Comparison of ENCODE assay signal across 9 cellular contexts in the genomic region with DNA sequence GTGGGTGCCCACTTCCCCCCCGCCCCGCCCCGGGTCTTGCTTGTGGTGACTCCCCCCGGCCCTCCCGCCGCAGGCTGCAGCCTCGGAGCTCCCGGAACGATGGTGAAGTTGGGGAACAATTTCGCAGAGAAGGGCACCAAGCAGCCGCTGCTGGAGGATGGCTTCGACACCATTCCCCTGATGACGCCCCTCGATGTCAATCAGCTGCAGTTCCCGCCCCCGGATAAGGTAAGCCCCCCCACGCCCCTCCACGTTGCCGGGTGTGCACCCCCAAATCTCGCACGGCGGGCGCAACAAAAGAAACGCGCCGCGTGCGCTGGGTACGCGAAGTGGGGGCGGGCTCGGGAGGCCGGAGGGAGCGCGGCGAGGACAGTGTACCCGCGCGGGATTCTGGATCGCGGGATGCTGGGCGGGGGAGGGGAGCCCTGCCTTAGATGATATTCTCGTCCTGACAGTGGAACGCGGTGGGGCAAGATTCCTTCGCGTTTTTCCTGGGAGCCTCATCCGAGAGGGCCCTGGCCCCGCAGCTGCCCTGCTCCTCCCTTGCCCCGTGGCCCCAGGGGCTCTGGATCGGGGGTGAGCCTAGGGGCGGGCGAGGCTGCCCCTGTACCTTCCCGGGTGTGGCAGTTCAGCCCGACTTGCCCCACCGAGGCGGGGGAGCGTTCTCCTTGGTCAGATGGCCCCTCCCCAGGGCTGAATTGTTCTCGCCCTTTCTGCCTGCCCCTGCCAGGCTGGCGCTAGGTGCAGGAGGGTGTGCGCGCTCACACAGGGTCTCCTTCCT. TPM values are rescaled to one million over a fixed set of nuclear protein-coding genes. Genes with fewer than 3 reads are reported as not detected.
DNase-seq lines count a peak whose midpoint lies in the region; ATAC-seq and TF ChIP-seq lines count a peak whose summit lies in the region.
"Had no signal": no experiment of that assay in that cellular context is flagged by ENCODE, and none has a peak within 500 bp of the region (broad histone marks: within the 10 kb centered on the region; RNA-seq: fewer than 3 reads in every experiment).

No MANE protein-coding gene starts in this region.

- H3K4me1 Mint-ChIP-seq in CD4-positive, alpha-beta memory T cell: peaks cover 11 to 33% (median 19%) of the 10 kb centered on the region in 4 donors
- H3K4me1 Mint-ChIP-seq in neural crest cell: peaks cover 13% of the 10 kb centered on the region

- H3K36me3 ChIP-seq in CD4-positive, alpha-beta memory T cell (ENCODE audit: insufficient read depth, low read length): no peaks in the 10 kb centered on the region
- no peaks in the 10 kb centered on the region for H3K36me3 ChIP-seq in Loucy (ENCODE audit: insufficient read depth, low read length)
- H3K36me3 ChIP-seq: SJCRH30 had no signal

- peak overlapping the region; percentile 56 to 92 (median 82) for H3K4me3 Mint-ChIP-seq in CD4-positive, alpha-beta memory T cell
- H3K4me3 Mint-ChIP-seq in neural crest cell: peak overlapping the region; percentile 85

- POLR2A ChIA-PET in CD4-positive, alpha-beta memory T cell (lab: Charles Lee; ENCODE audit: partially characterized antibody): interaction anchor here (0.6 to 2.5 kb wide), 9 partner anchors 17 to 120 kb away, joined by 3 to 15 read pairs (median 5); no protein-coding TSS in a partner anchor

- DNase-seq in CD4-positive, alpha-beta memory T cell: peak in 1 of 5 donors; percentile 9
- DNase-seq in dorsolateral prefrontal cortex: peak in 3 of 10 donors; percentile 30 to 55 (median 44)
- no peak for DNase-seq in neural crest cell (ENCODE audit: low read depth, low spot score)
- DNase-seq in SHP77 treated with DMSO at 0.1 percent for 48 hours (lab: John Stamatoyannopoulos, UW): no peak
- DNase-seq in GOT3 (lab: John Stamatoyannopoulos, UW): no peak
- no peak for DNase-seq in NOMO-1 (lab: John Stamatoyannopoulos, UW; ENCODE audit: unreplicated experiment in 2 of 2)
- DNase-seq: SJCRH30 had no signal

- peak overlapping the region; percentile 81 for H3K4me2 ChIP-seq in Loucy (ENCODE audit: low read depth, low read length, poor library complexity, severe bottlenecking)

- no peak overlapping the region for H3K9ac ChIP-seq in Loucy (ENCODE audit: low read depth, low read length, poor library complexity, severe bottlenecking)

- H3K27me3 ChIP-seq in CD4-positive, alpha-beta memory T cell (ENCODE audit: insufficient read depth, low read length): no peaks in the 10 kb centered on the region
- H3K27me3 ChIP-seq in Loucy (ENCODE audit: insufficient read depth, low read length, poor library complexity, severe bottlenecking) (peaks cover 24% of the 10 kb centered on the region), dorsolateral prefrontal cortex (peaks cover 0 to 42% (median 15%) of the 10 kb centered on the region in 45 donors)

- no peak for ATAC-seq in GM19463 (IDR thresholded peaks at IDR 0.05; ENCODE audit: unreplicated experiment)

- no peaks in the 10 kb centered on the region for H3K9me3 ChIP-seq in CD4-positive, alpha-beta memory T cell (ENCODE audit: control insufficient read depth in 1 of 2, low read length in 2 of 2)
- H3K9me3 ChIP-seq in Loucy (ENCODE audit: insufficient read depth, low read depth, low read length): no peaks in the 10 kb centered on the region
- H3K9me3 ChIP-seq: SJCRH30 had no signal

- no peaks in the 10 kb centered on the region for H3K9me2 ChIP-seq in Loucy (replicated peaks; ENCODE audit: low read depth, low read length)

- peaks cover 7 to 21% of the 10 kb centered on the region in 2 donors for H3K36me3 Mint-ChIP-seq in CD4-positive, alpha-beta memory T cell
- H3K36me3 Mint-ChIP-seq in neural crest cell (ENCODE audit: low read depth): no peaks in the 10 kb centered on the region

- no peak for TF ChIP-seq CTCF in Loucy (conservative IDR thresholded peaks at IDR 0.05; ENCODE audit: low read length)
- TF ChIP-seq CTCF in dorsolateral prefrontal cortex (IDR thresholded peaks at IDR 0.05 in 54 of 56, conservative IDR thresholded peaks at IDR 0.05 in 2 of 56; ENCODE audit: low read depth in 1 of 56, partially characterized antibody in 56 of 56): no peak
- TF ChIP-seq CTCF in neural crest cell (conservative IDR thresholded peaks at IDR 0.05): no peak

- intact Hi-C loops in CD4-positive, alpha-beta memory T cell (cut with micrococcal nuclease): no loop called here
- intact Hi-C loops in dorsolateral prefrontal cortex (cut with DNase I): no loop called here

- H3F3A ChIP-seq in Loucy (ENCODE audit: low read depth): no peaks in the 10 kb centered on the region

- peak overlapping the region in 4 of 7 donors; percentile 31 to 69 (median 36) for H3K27ac Mint-ChIP-seq in CD4-positive, alpha-beta memory T cell
- no peak overlapping the region for H3K27ac Mint-ChIP-seq in neural crest cell (ENCODE audit: unreplicated experiment)

- H3K79me2 ChIP-seq in Loucy (ENCODE audit: insufficient read depth, low read length): no peaks in the 10 kb centered on the region

- H3K4me3 ChIP-seq in CD4-positive, alpha-beta memory T cell (ENCODE audit: low read length in 2 of 2): peak overlapping the region in 1 of 2 donors; percentile 54
- H3K4me3 ChIP-seq in Loucy (ENCODE audit: low read length, poor library complexity, severe bottlenecking) (peak overlapping the region; percentile 74), dorsolateral prefrontal cortex (peak overlapping the region; percentile 33 to 78 (median 63))
- H3K4me3 ChIP-seq: SJCRH30 had no signal

- peaks cover 19% of the 10 kb centered on the region for H3K4me1 ChIP-seq in CD4-positive, alpha-beta memory T cell (ENCODE audit: insufficient read depth, low read length)
- H3K4me1 ChIP-seq in Loucy (ENCODE audit: insufficient read depth, low read length, poor library complexity, severe bottlenecking): peaks cover 11% of the 10 kb centered on the region
- H3K4me1 ChIP-seq: SJCRH30 had no signal

- H3K9me3 Mint-ChIP-seq in CD4-positive, alpha-beta memory T cell: no peaks in the 10 kb centered on the region
- no peaks in the 10 kb centered on the region for H3K9me3 Mint-ChIP-seq in neural crest cell

- no peak overlapping the region for H3K27ac ChIP-seq in CD4-positive, alpha-beta memory T cell (ENCODE audit: low read depth, low read length)
- H3K27ac ChIP-seq in dorsolateral prefrontal cortex: peak overlapping the region in 36 of 59 donors; percentile 7 to 79 (median 56)
- H3K27ac ChIP-seq: SJCRH30 had no signal

- CTCF ChIA-PET in CD4-positive, alpha-beta memory T cell (lab: Charles Lee; ENCODE audit: partially characterized antibody): no interaction called here

- H3K27me3 Mint-ChIP-seq in CD4-positive, alpha-beta memory T cell: peaks cover 1 to 4% of the 10 kb centered on the region in 2 donors
- H3K27me3 Mint-ChIP-seq in neural crest cell (ENCODE audit: low read depth): peaks cover 77% of the 10 kb centered on the region

- H2AFZ ChIP-seq in Loucy (ENCODE audit: low read length): no peak overlapping the region

- H4K20me1 ChIP-seq in Loucy (ENCODE audit: insufficient read depth, low read length, poor library complexity, severe bottlenecking): no peaks in the 10 kb centered on the region

RNA-seq across cellular contexts. Expression of a gene that starts 0.8 kb away (rescaled TPM):
- 10 to 100 TPM; 74.9 to 75.1 TPM for total RNA-seq in CD4-positive, alpha-beta memory T cell
- polyA plus RNA-seq in CD4-positive, alpha-beta memory T cell: 10 to 100 TPM; 48.8 to 82.6 TPM
- 100 to 1,000 TPM in 76 of 120 experiments, 10 to 100 TPM in 44; 18.0 to 197 (median 112) TPM for total RNA-seq in dorsolateral prefrontal cortex
- 23.7 and 24.5 TPM in 2 replicates for total RNA-seq in neural crest cell
- total RNA-seq: SJCRH30 had no signal
